2 cellular contexts compared by ENCODE assay signal in the genomic region with DNA sequence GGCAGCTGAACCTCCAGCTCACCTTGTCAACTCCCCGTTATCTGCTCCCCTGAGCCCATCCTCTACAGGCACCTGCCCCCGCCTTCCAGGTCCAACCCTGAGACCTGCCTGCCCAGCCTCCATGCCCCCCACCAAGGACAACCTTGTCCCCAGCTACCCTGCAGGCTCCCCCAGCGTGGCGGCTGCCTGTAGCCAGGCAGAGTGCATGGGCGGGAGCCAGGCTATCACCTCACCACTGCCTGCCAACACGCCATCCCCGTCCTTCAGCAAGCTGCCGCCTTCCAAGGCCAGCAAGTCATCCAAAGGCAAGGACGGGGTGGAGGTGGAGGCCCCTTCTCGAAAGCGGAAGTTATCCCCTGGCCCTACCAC.
TF ChIP-seq lines count a peak whose summit lies in the region.

No MANE protein-coding gene starts in this region.

TF ChIP-seq in IMR-90, 13 proteins besides CTCF, POLR2A, EP300 and RAD21:
- TF ChIP-seq RFX5 (IDR thresholded peaks at IDR 0.05; ENCODE audit: low read depth, low read length), result no peak
- TF ChIP-seq FOS (IDR thresholded peaks at IDR 0.05; ENCODE audit: low read depth, low read length), result no peak
- TF ChIP-seq MAFK (IDR thresholded peaks at IDR 0.05; ENCODE audit: low read depth, low read length), result no peak
- TF ChIP-seq CEBPB (IDR thresholded peaks at IDR 0.05; ENCODE audit: low read depth, low read length), result no peak
- TF ChIP-seq MAZ (IDR thresholded peaks at IDR 0.05; ENCODE audit: borderline replicate concordance, low read depth, low read length), result no peak
- TF ChIP-seq BHLHE40 (IDR thresholded peaks at IDR 0.05; ENCODE audit: low read depth, low read length), result no peak
- TF ChIP-seq RCOR1 (IDR thresholded peaks at IDR 0.05; ENCODE audit: insufficient replicate concordance, low read length), result no peak
- TF ChIP-seq, protein P1, sequence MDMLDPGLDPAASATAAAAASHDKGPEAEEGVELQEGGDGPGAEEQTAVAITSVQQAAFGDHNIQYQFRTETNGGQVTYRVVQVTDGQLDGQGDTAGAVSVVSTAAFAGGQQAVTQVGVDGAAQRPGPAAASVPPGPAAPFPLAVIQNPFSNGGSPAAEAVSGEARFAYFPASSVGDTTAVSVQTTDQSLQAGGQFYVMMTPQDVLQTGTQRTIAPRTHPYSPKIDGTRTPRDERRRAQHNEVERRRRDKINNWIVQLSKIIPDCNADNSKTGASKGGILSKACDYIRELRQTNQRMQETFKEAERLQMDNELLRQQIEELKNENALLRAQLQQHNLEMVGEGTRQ (IDR thresholded peaks at IDR 0.05; ENCODE audit: low read depth, low read length), result no peak
- no peak for TF ChIP-seq SMC3 (IDR thresholded peaks at IDR 0.05; ENCODE audit: low read depth, low read length)
- TF ChIP-seq MXI1 (IDR thresholded peaks at IDR 0.05; ENCODE audit: borderline replicate concordance, low read depth, low read length), result no peak
- no peak for TF ChIP-seq NFE2L2 (IDR thresholded peaks at IDR 0.05; ENCODE audit: low read depth, low read length)
- TF ChIP-seq CHD1 (IDR thresholded peaks at IDR 0.05; ENCODE audit: low read depth, low read length), result no peak

TF ChIP-seq in neural cell, 6 proteins besides CTCF, POLR2A, EP300 and RAD21:
- TF ChIP-seq SMC3 (conservative IDR thresholded peaks at IDR 0.05; ENCODE audit: poor library complexity), result peak; percentile 4
- no peak for TF ChIP-seq TAF1 (IDR thresholded peaks at IDR 0.05; ENCODE audit: low read depth)
